ENCODE assay signal across 9 cellular contexts in the genomic region with DNA sequence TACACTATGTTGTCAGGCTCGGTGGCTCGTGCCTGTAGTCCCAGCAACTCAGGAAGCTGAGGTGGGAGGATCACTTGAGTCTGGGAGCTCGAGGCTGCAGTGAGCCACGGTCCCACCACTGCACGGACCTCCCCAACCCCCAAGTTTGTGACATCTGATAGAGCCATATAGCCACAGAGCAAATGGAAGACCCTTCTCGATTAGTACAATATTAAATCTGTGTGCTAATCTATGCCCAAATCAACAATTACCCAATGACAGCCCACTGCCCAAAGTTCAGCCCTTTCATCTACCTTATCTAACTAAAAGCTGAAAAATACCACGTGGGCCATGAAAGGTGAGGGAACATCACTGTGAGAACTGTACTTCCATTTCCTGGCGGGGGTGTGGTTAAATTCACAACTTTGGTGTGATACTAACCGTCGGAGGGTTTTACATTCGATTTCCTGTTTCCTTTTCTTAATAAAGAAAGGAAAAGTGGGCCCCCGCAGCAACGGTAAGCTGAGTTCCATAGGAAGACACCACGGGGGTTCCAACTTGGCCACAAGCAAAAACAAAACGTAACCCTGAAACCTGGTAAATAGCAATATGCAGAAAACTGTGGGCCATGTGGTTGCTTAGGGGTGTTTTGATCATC. TPM values are rescaled to one million over a fixed set of nuclear protein-coding genes. Genes with fewer than 3 reads are reported as not detected.
A peak's percentile ranks its signal among the peaks of the same experiment; 100 is the strongest.
DNase-seq lines count a peak whose midpoint lies in the region; ATAC-seq, FAIRE-seq and TF ChIP-seq lines count a peak whose summit lies in the region.
"Had no signal": no experiment of that assay in that cellular context is flagged by ENCODE, and none has a peak within 500 bp of the region (broad histone marks: within the 10 kb centered on the region; RNA-seq: fewer than 3 reads in every experiment).

No MANE protein-coding gene starts in this region.

- no peaks in the 10 kb centered on the region for H3K9me3 Mint-ChIP-seq in H9
- H3K9me3 Mint-ChIP-seq in activated CD8-positive, alpha-beta T cell treated with anti-CD3 and anti-CD28 coated beads for 36 hours = no peaks in the 10 kb centered on the region

- no peak overlapping the region for H3K27ac ChIP-seq in H9 (ENCODE audit: insufficient read length, low read depth, low read length)
- H3K27ac ChIP-seq in H1 (ENCODE audit: low read depth, low read length) = no peak overlapping the region

- TF ChIP-seq CTCF in H9 (conservative IDR thresholded peaks at IDR 0.05) (no peak), H1 (IDR thresholded peaks at IDR 0.05; ENCODE audit: control extremely low read depth in 1 of 3, insufficient read depth in 1 of 3, low read depth in 1 of 3, low read length in 3 of 3) (no peak)
- no peak for TF ChIP-seq CTCF in activated CD8-positive, alpha-beta T cell treated with anti-CD3 and anti-CD28 coated beads for 36 hours (IDR thresholded peaks at IDR 0.05)

- no peak overlapping the region for H3K56ac ChIP-seq in H9 (ENCODE audit: insufficient read length, low read depth, low read length)
- H3K56ac ChIP-seq in H1 (replicated peaks; ENCODE audit: insufficient read length, low read depth, low read length) = no peak overlapping the region

- H3K23me2 ChIP-seq in H9 (ENCODE audit: insufficient read length, low read depth, low read length, poor library complexity, severe bottlenecking) = no peaks in the 10 kb centered on the region
- no peaks in the 10 kb centered on the region for H3K23me2 ChIP-seq in H1 (ENCODE audit: low read depth, low read length)

- H2BK12ac ChIP-seq in H9 (ENCODE audit: insufficient read length, low read depth, low read length) (no peak overlapping the region), H1 (ENCODE audit: low read depth, low read length) (no peak overlapping the region)

- no CpG with 5 or more reads among the region's 15 CpGs for WGBS in H9 (ENCODE audit: extremely low coverage, insufficient read length, low lambda C conversion rate)
- 88% methylated on average over 15 of the region's 15 CpGs; no CpG with 5 or more reads in 1 of the 2 experiments for WGBS in H1 (ENCODE audit: extremely low coverage in 1 of 2, insufficient coverage in 1 of 2, insufficient read length in 1 of 2, insufficient replicate concordance in 2 of 2, low coverage in 1 of 2, low lambda C conversion rate in 2 of 2, missing lambda C conversion rate in 1 of 2), 2 experiments

- no peaks in the 10 kb centered on the region for H3K79me2 ChIP-seq in H9 (ENCODE audit: insufficient read depth, low read length)
- H3K79me2 ChIP-seq in H1 (ENCODE audit: control insufficient read depth in 1 of 2, insufficient read depth in 2 of 2, low read length in 2 of 2) = no peaks in the 10 kb centered on the region

- H2BK120ac ChIP-seq in H9 (ENCODE audit: low read depth, low read length, poor library complexity, severe bottlenecking) (no peak overlapping the region), H1 (replicated peaks; ENCODE audit: low read depth, low read length) (no peak overlapping the region)

- no peak overlapping the region for H3K9ac ChIP-seq in H9 (ENCODE audit: extremely low read depth, insufficient read length, low read length)
- no peak overlapping the region for H3K9ac ChIP-seq in H1 (replicated peaks in 1 of 4; ENCODE audit: extremely low read depth in 1 of 4, low read depth in 3 of 4, low read length in 3 of 4)

- no peak overlapping the region for H3K14ac ChIP-seq in H9 (ENCODE audit: insufficient read depth, low read length)
- H3K14ac ChIP-seq in H1 (ENCODE audit: insufficient read length) = no peak overlapping the region

- no peak for TF ChIP-seq EP300 in H1 (IDR thresholded peaks at IDR 0.05; ENCODE audit: borderline replicate concordance in 1 of 2, low read depth in 2 of 2, low read length in 2 of 2)

- H3K27ac Mint-ChIP-seq in H9 = peak overlapping the region in 1 of 3 experiments; percentile 68; a peak in 2 of 7 replicates
- H3K27ac Mint-ChIP-seq in activated CD8-positive, alpha-beta T cell treated with anti-CD3 and anti-CD28 coated beads for 36 hours = peak overlapping the region; percentile 39

- peak; percentile 47 for ATAC-seq in activated CD8-positive, alpha-beta T cell treated with anti-CD3 and anti-CD28 coated beads for 36 hours

- H4K8ac ChIP-seq in H9 (replicated peaks; ENCODE audit: insufficient read length, low read depth, low read length) (no peak overlapping the region), H1 (ENCODE audit: extremely low read depth, insufficient read depth, low read length) (no peak overlapping the region)

- no peaks in the 10 kb centered on the region; the same call in 1 of the 2 replicates for H3K4me1 ChIP-seq in H9 (ENCODE audit: insufficient read depth, low read length)
- H3K4me1 ChIP-seq in H1 (replicated peaks in 1 of 4; ENCODE audit: control insufficient read depth in 3 of 4, insufficient read depth in 4 of 4, low read length in 3 of 4) = peaks cover 2 to 8% (median 4%) of the 10 kb centered on the region in 4 experiments; a peak in 3 of 7 replicates

- H4K5ac ChIP-seq in H9 (ENCODE audit: insufficient read length, low read depth, low read length) = no peak overlapping the region
- H4K5ac ChIP-seq in H1 (ENCODE audit: insufficient read length, low read depth, low read length) = no peak overlapping the region

- H3K79me1 ChIP-seq in H9 (ENCODE audit: insufficient read depth, low read depth, low read length, poor library complexity, severe bottlenecking) (no peaks in the 10 kb centered on the region), H1 (ENCODE audit: low read depth, low read length) (no peaks in the 10 kb centered on the region)

- intact Hi-C loops in activated CD8-positive, alpha-beta T cell treated with anti-CD3 and anti-CD28 coated beads for 36 hours (cut with micrococcal nuclease) = loop anchor here (5.0 kb wide), 2 partner anchors 35 to 120 kb away; a partner anchor contains a TSS

- DNase-seq in H9 (no peak), H1 (ENCODE audit: low read depth in 1 of 2, low spot score in 2 of 2) (no peak), HuH-7 (ENCODE audit: low spot score) (no peak), HuH-7.5 (ENCODE audit: low spot score) (no peak), AG08396 (ENCODE audit: low spot score) (no peak), NAMALWA (ENCODE audit: low spot score) (no peak)
- peak; percentile 90 for DNase-seq in activated CD8-positive, alpha-beta T cell treated with anti-CD3 and anti-CD28 coated beads for 36 hours
- DNase-seq in stimulated activated CD8-positive, alpha-beta memory T cell treated with anti-CD3 and anti-CD28 coated beads, Interleukin-15, amount 100 ng/mL, for 48 hours (ENCODE audit: low read depth in 2 of 2) = peak; percentile 64 to 70
- DNase-seq: NCI-H187 had no signal

- peaks cover 25 to 29% of the 10 kb centered on the region in 2 experiments for H3K4me1 Mint-ChIP-seq in H9
- H3K4me1 Mint-ChIP-seq in activated CD8-positive, alpha-beta T cell treated with anti-CD3 and anti-CD28 coated beads for 36 hours (ENCODE audit: low read depth) = peaks cover 57% of the 10 kb centered on the region

- H4K91ac ChIP-seq in H9 (ENCODE audit: insufficient read length, low read depth, low read length) (no peak overlapping the region), H1 (replicated peaks; ENCODE audit: insufficient read length, low read length) (no peak overlapping the region)

- no peak overlapping the region for H3K4me3 ChIP-seq in H1 (ENCODE audit: extremely low read depth in 1 of 4, insufficient read depth in 2 of 4, low read depth in 3 of 4, low read length in 4 of 4)

- H2BK15ac ChIP-seq in H9 (ENCODE audit: low read depth, low read length) = no peak overlapping the region
- no peak overlapping the region for H2BK15ac ChIP-seq in H1 (ENCODE audit: low read length)

- H3K4me2 ChIP-seq in H9 (ENCODE audit: insufficient read depth, insufficient read length, low read length) (no peak overlapping the region), H1 (ENCODE audit: insufficient read depth in 1 of 2, low read depth in 2 of 2, low read length in 2 of 2) (no peak overlapping the region)

- H3K4ac ChIP-seq in H9 (ENCODE audit: low read depth, low read length) (no peak overlapping the region), H1 (replicated peaks; ENCODE audit: insufficient read length, low read depth, low read length) (no peak overlapping the region)

- no peak overlapping the region for H3K4me3 Mint-ChIP-seq in H9
- H3K4me3 Mint-ChIP-seq in activated CD8-positive, alpha-beta T cell treated with anti-CD3 and anti-CD28 coated beads for 36 hours = peak overlapping the region; percentile 11

- H4K20me1 ChIP-seq in H9 (ENCODE audit: control insufficient read depth, insufficient read depth, insufficient read length) = no peaks in the 10 kb centered on the region
- no peaks in the 10 kb centered on the region for H4K20me1 ChIP-seq in H1 (replicated peaks in 1 of 2; ENCODE audit: control insufficient read depth in 1 of 2, insufficient read depth in 2 of 2, low read length in 2 of 2)

- H3T11ph ChIP-seq in H9 (ENCODE audit: low read length) = no peak overlapping the region

- H2BK5ac ChIP-seq in H9 (ENCODE audit: insufficient read length, low read length) (no peak overlapping the region), H1 (ENCODE audit: low read depth, low read length) (no peak overlapping the region)

- H3K36me3 ChIP-seq in H1 (ENCODE audit: control insufficient read depth in 2 of 4, insufficient read depth in 4 of 4, low read length in 3 of 4) = no peaks in the 10 kb centered on the region

- H3K9me3 ChIP-seq in H9 (ENCODE audit: control insufficient read depth, low read depth, low read length) (no peaks in the 10 kb centered on the region), H1 (ENCODE audit: insufficient read depth in 2 of 2, low read depth in 1 of 2, low read length in 1 of 2) (no peaks in the 10 kb centered on the region)

- no peak for FAIRE-seq in H1 (lab: Jason Lieb, UNC)

- POLR2A ChIA-PET in activated CD8-positive, alpha-beta T cell treated with anti-CD3 and anti-CD28 coated beads for 36 hours (lab: Charles Lee) = interaction anchor here (0.5 to 3.9 kb wide), 9 partner anchors 11 to 157 kb away, joined by 3 to 17 read pairs (median 4); no protein-coding TSS in a partner anchor
- POLR2A ChIA-PET in H1 (lab: Charles Lee; ENCODE audit: partially characterized antibody) = interaction anchor here (1.0 to 4.5 kb wide), 6 partner anchors 9 to 36 kb away, joined by 3 to 23 read pairs (median 4); no protein-coding TSS in a partner anchor

- no peak for TF ChIP-seq RAD21 in H1 (IDR thresholded peaks at IDR 0.05 in 1 of 2, conservative IDR thresholded peaks at IDR 0.05 in 1 of 2; ENCODE audit: low read depth in 2 of 2, low read length in 2 of 2)

- no peak overlapping the region for H2AK5ac ChIP-seq in H9 (ENCODE audit: insufficient read length, low read length)
- no peak overlapping the region for H2AK5ac ChIP-seq in H1 (ENCODE audit: low read depth, low read length)

- H3K36me3 Mint-ChIP-seq in H9 (ENCODE audit: insufficient read depth in 1 of 3, low read depth in 3 of 3) = no peaks in the 10 kb centered on the region
- H3K36me3 Mint-ChIP-seq in activated CD8-positive, alpha-beta T cell treated with anti-CD3 and anti-CD28 coated beads for 36 hours (ENCODE audit: low read depth) = no peaks in the 10 kb centered on the region

- CTCF ChIA-PET in activated CD8-positive, alpha-beta T cell treated with anti-CD3 and anti-CD28 coated beads for 36 hours (lab: Charles Lee) = interaction anchor here (0.8 to 2.6 kb wide), 7 partner anchors 9 to 313 kb away, joined by 3 to 9 read pairs (median 4); no protein-coding TSS in a partner anchor
- CTCF ChIA-PET in H1 (lab: Charles Lee; ENCODE audit: partially characterized antibody) = interaction anchor here (0.6 to 1.3 kb wide), 3 partner anchors 10 to 44 kb away, joined by 3 to 4 read pairs (median 3); no protein-coding TSS in a partner anchor

- H3K18ac ChIP-seq in H9 (ENCODE audit: insufficient read length, low read depth, low read length) (no peak overlapping the region), H1 (ENCODE audit: extremely low read depth, low read length) (no peak overlapping the region)

- H3K27me3 ChIP-seq in H9 (ENCODE audit: insufficient read depth, low read length) = no peaks in the 10 kb centered on the region
- H3K27me3 ChIP-seq in H1 (replicated peaks in 1 of 4; ENCODE audit: control insufficient read depth in 3 of 4, extremely low read depth in 1 of 4, insufficient read depth in 3 of 4, low read length in 3 of 4) = no peaks in the 10 kb centered on the region

- H3K27me3 Mint-ChIP-seq in H9 (ENCODE audit: low read depth) = no peaks in the 10 kb centered on the region
- H3K27me3 Mint-ChIP-seq in activated CD8-positive, alpha-beta T cell treated with anti-CD3 and anti-CD28 coated beads for 36 hours = peaks cover 4% of the 10 kb centered on the region

- no peak overlapping the region for H3K23ac ChIP-seq in H9 (ENCODE audit: insufficient read length, low read depth, low read length)
- H3K23ac ChIP-seq in H1 (ENCODE audit: insufficient read length) = no peak overlapping the region

- H2BK20ac ChIP-seq in H9 (ENCODE audit: low read depth, low read length, poor library complexity, severe bottlenecking) (no peak overlapping the region), H1 (ENCODE audit: low read length) (no peak overlapping the region)

- peak overlapping the region; percentile 9 for H2AFZ ChIP-seq in H9 (ENCODE audit: low read length)
- H2AFZ ChIP-seq in H1 (ENCODE audit: low read length) = peak overlapping the region; percentile 73; the same call in 1 of the 2 replicates

- TF ChIP-seq POLR2A in H1 (IDR thresholded peaks at IDR 0.05; ENCODE audit: control extremely low read depth in 1 of 2, low read depth in 2 of 2, low read length in 2 of 2) = no peak

RNA-seq across cellular contexts. Expression of a gene that starts 31.2 kb away (rescaled TPM):
- 28.1 and 33.9 TPM in 2 replicates for total RNA-seq in H9 (2021)
- total RNA-seq in activated CD8-positive, alpha-beta T cell treated with anti-CD3 and anti-CD28 coated beads for 36 hours = 10 to 100 TPM; 81.8 to 84.6 TPM
- 51.5 and 51.8 TPM in 2 replicates for total RNA-seq in H1 (2021; fragmentation: NEBNext Ultra II Directional; extraction: Animal tissue kit (Norgen Biotek cat#: 25700))
- 50.2 and 74.5 TPM in 2 replicates for polyA plus RNA-seq in H1 (2011; rRNA removed)
- 29.8 TPM for polyA plus RNA-seq in H1 (2011; cell fraction: cytosol; rRNA removed)
- polyA plus RNA-seq in H1 (2011; cell fraction: nucleus; rRNA removed) = 236 TPM
- polyA plus RNA-seq in H1 (2012, experiment 1 of 2) = 36.4 to 90.0 TPM (median 56.1 TPM) in 4 replicates
- 60.5 TPM for polyA plus RNA-seq in H1 (2012, experiment 2 of 2)
- 8.6 TPM for polyA plus RNA-seq in H1 (2013, experiment 1 of 2)
- 8.3 TPM for polyA plus RNA-seq in H1 (2013, experiment 2 of 2)
- polyA minus RNA-seq in H1 (2011; rRNA and poly(A)+ RNA removed) = 35.8 and 91.1 TPM in 2 replicates
- 38.5 TPM for polyA minus RNA-seq in H1 (2011; cell fraction: cytosol; rRNA and poly(A)+ RNA removed)
- 604 TPM for polyA minus RNA-seq in H1 (2011; cell fraction: nucleus; rRNA and poly(A)+ RNA removed)

Comparison
In these comparisons a context has a peak if more than half of its experiments do, and no peak if none do; other contexts are left out.
1. DNase-seq: peak in activated CD8-positive, alpha-beta T cell treated with anti-CD3 and anti-CD28 coated beads for 36 hours (single experiment) and stimulated activated CD8-positive, alpha-beta memory T cell treated with anti-CD3 and anti-CD28 coated beads, Interleukin-15, amount 100 ng/mL, for 48 hours (2 of 2); none in H9 (single experiment), H1 (0 of 2), HuH-7 (single experiment), HuH-7.5 (single experiment), AG08396 (single experiment) and NAMALWA (single experiment).